In the genomic region with DNA sequence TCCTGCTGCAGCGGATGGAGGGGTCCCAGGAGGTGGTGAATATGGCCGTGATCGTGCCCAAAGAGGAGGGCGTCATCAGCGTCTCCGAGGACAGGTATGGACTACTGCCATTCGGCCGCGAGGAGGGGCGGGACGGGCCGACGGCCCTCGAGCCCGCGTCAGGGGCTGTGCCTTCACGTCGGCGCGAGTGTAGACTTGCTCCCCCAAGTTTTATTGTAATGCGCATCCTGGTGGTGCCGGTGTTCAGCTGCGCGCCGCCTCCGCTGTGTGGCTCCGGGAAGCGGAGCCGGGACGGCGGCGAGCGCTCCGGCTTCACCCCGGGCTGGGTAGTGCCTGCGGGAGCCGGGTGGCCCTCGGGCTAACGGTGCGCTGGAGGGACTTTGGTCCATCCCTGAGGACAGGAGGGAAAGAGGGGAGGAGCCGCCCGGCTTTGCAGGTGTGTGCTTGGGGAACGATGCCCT, we compare ENCODE assay signal across 8 cellular contexts. TPM values are rescaled to one million over a fixed set of nuclear protein-coding genes. Genes with fewer than 3 reads are reported as not detected.
DNase-seq lines count a peak whose midpoint lies in the region; ATAC-seq and TF ChIP-seq lines count a peak whose summit lies in the region.

No MANE protein-coding gene starts in this region.

- peak; percentile 32 for ATAC-seq in GM18867 (IDR thresholded peaks at IDR 0.05; ENCODE audit: unreplicated experiment)
- peak; percentile 27 for ATAC-seq in HG03097 (IDR thresholded peaks at IDR 0.05; ENCODE audit: low FRiP score, unreplicated experiment)

- H3K4me1 ChIP-seq in subcutaneous abdominal adipose tissue (ENCODE audit: control insufficient read depth in 5 of 5, insufficient read depth in 5 of 5, low read length in 5 of 5): peaks cover under 1 to 41% (median 28%) of the 10 kb centered on the region in 5 donors

- H3K4me2 ChIP-seq in neural cell (ENCODE audit: low read length): peak overlapping the region; percentile 99

- DNase-seq in AG09309 (ENCODE audit: low read depth) (no peak), NCI-H82 (lab: John Stamatoyannopoulos, UW) (peak; percentile 86), fibroblast of pulmonary artery (ENCODE audit: low read depth) (peak; percentile 51)
- DNase-seq in activated T-helper 1 cell treated with anti-CD3 and anti-CD28 coated beads, Interleukin-2, amount 50 U/mL, for 16 hours (ENCODE audit: low read depth in 1 of 2, low spot score in 1 of 2): peak; percentile 29 to 49

- no peaks in the 10 kb centered on the region for H3K27me3 ChIP-seq in neural cell (ENCODE audit: insufficient read depth, low read depth, low read length)
- H3K27me3 ChIP-seq in subcutaneous abdominal adipose tissue (ENCODE audit: control insufficient read depth in 5 of 5, insufficient read depth in 4 of 5, low read length in 5 of 5): no peaks in the 10 kb centered on the region

- peak overlapping the region; percentile 86 for H2AFZ ChIP-seq in neural cell (ENCODE audit: low read depth, low read length)

- no peak for TF ChIP-seq RAD21 in neural cell (conservative IDR thresholded peaks at IDR 0.05)

- H3K27ac ChIP-seq in neural cell (ENCODE audit: low read length) (peak overlapping the region; percentile 84), subcutaneous abdominal adipose tissue (ENCODE audit: low read depth, low read length) (peak overlapping the region; percentile 63)

- H3F3A ChIP-seq in neural cell (ENCODE audit: insufficient read depth, low read length, poor library complexity, severe bottlenecking): no peaks in the 10 kb centered on the region

- H3K36me3 ChIP-seq in neural cell (ENCODE audit: insufficient read depth, low read length): no peaks in the 10 kb centered on the region
- no peaks in the 10 kb centered on the region for H3K36me3 ChIP-seq in subcutaneous abdominal adipose tissue (ENCODE audit: control insufficient read depth in 5 of 5, insufficient read depth in 5 of 5, low read length in 5 of 5)

- H3K9ac ChIP-seq in neural cell (ENCODE audit: low read length) (peak overlapping the region; percentile 84), subcutaneous abdominal adipose tissue (ENCODE audit: low read length in 5 of 5) (peak overlapping the region; percentile 0 to 96 (median 83))

- peak; percentile 16 for TF ChIP-seq CTCF in AG09309 (IDR thresholded peaks at IDR 0.05; ENCODE audit: control insufficient read depth, insufficient read depth, low read depth, low read length, missing control alignments)
- TF ChIP-seq CTCF in fibroblast of pulmonary artery (IDR thresholded peaks at IDR 0.05; ENCODE audit: low read length, missing control alignments): peak; percentile 5
- TF ChIP-seq CTCF in neural cell (IDR thresholded peaks at IDR 0.05; ENCODE audit: poor library complexity, severe bottlenecking): no peak

- no peaks in the 10 kb centered on the region for H3K9me2 ChIP-seq in neural cell (ENCODE audit: insufficient read depth, low read length)

- H3K4me3 ChIP-seq in AG09309 (ENCODE audit: control insufficient read depth, low read depth, low read length) (peak overlapping the region; percentile 68), fibroblast of pulmonary artery (replicated peaks; ENCODE audit: low read depth, low read length) (peak overlapping the region; percentile 87), neural cell (ENCODE audit: low read length) (peak overlapping the region; percentile 91), subcutaneous abdominal adipose tissue (ENCODE audit: low read depth in 1 of 5, low read length in 5 of 5) (peak overlapping the region; percentile 84 to 99 (median 90))

- no peaks in the 10 kb centered on the region for H3K9me3 ChIP-seq in neural cell (ENCODE audit: low read length)
- no peaks in the 10 kb centered on the region for H3K9me3 ChIP-seq in subcutaneous abdominal adipose tissue (ENCODE audit: control insufficient read depth in 5 of 5, low read length in 5 of 5)

- H4K20me1 ChIP-seq in neural cell (ENCODE audit: insufficient read depth): no peaks in the 10 kb centered on the region

- peaks cover 34% of the 10 kb centered on the region for H3K79me2 ChIP-seq in neural cell (replicated peaks; ENCODE audit: insufficient read depth, low read length)

- peak; percentile 3 for TF ChIP-seq EP300 in neural cell (conservative IDR thresholded peaks at IDR 0.05; ENCODE audit: poor library complexity, severe bottlenecking)

TF ChIP-seq in neural cell, 6 proteins besides CTCF, POLR2A, EP300 and RAD21:
- no peak for TF ChIP-seq POLR2AphosphoS5 (IDR thresholded peaks at IDR 0.05)
- no peak for TF ChIP-seq EZH2 (IDR thresholded peaks at IDR 0.05; ENCODE audit: borderline replicate concordance, insufficient read depth, low read length, poor library complexity, severe bottlenecking)
- TF ChIP-seq SMC3 (conservative IDR thresholded peaks at IDR 0.05; ENCODE audit: poor library complexity): peak; percentile 61
- TF ChIP-seq MXI1 (conservative IDR thresholded peaks at IDR 0.05; ENCODE audit: poor library complexity, severe bottlenecking): no peak
- TF ChIP-seq TAF1 (IDR thresholded peaks at IDR 0.05; ENCODE audit: low read depth): peak; percentile 20
- peak; percentile 85 for TF ChIP-seq REST (IDR thresholded peaks at IDR 0.05; ENCODE audit: borderline replicate concordance)

RNA-seq across cellular contexts. Expression of gene WDFY2, which starts 0.5 kb away (rescaled TPM):
- polyA plus RNA-seq in neural cell: 5.3 and 6.5 TPM in 2 replicates
- 14.1 and 19.3 TPM in 2 replicates for polyA minus RNA-seq in neural cell
